In genomic region chr10:21803374-21803773, GRCh38 we compare ENCODE assay signal across 1 cellular context.
A peak's percentile ranks its signal among the peaks of the same experiment; 100 is the strongest.
TF ChIP-seq lines count a peak whose summit lies in the region.

No MANE protein-coding gene starts in this region.

TF ChIP-seq in K562, 482 proteins besides CTCF, POLR2A, EP300 and RAD21 (continued from another document):
- no peak for TF ChIP-seq EHMT2 (IDR thresholded peaks at IDR 0.05)
- no peak for TF ChIP-seq CSDE1 (IDR thresholded peaks at IDR 0.05)
- TF ChIP-seq SMARCA4 (IDR thresholded peaks at IDR 0.05), result no peak
- TF ChIP-seq DIDO1 (tag; IDR thresholded peaks at IDR 0.05; ENCODE audit: low read depth), result no peak
- TF ChIP-seq, protein P1, sequence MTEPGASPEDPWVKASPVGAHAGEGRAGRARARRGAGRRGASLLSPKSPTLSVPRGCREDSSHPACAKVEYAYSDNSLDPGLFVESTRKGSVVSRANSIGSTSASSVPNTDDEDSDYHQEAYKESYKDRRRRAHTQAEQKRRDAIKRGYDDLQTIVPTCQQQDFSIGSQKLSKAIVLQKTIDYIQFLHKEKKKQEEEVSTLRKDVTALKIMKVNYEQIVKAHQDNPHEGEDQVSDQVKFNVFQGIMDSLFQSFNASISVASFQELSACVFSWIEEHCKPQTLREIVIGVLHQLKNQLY (CRISPR knock-in tag; conservative IDR thresholded peaks at IDR 0.05), result no peak
- TF ChIP-seq, protein P2, sequence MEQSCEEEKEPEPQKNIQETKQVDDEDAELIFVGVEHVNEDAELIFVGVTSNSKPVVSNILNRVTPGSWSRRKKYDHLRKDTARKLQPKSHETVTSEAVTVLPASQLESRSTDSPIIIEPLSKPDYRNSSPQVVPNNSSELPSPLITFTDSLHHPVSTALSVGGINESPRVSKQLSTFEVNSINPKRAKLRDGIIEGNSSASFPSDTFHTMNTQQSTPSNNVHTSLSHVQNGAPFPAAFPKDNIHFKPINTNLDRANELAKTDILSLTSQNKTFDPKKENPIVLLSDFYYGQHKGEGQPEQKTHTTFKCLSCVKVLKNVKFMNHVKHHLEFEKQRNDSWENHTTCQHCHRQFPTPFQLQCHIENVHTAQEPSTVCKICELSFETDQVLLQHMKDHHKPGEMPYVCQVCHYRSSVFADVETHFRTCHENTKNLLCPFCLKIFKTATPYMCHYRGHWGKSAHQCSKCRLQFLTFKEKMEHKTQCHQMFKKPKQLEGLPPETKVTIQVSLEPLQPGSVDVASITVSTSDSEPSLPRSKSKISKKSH (CRISPR knock-in tag; IDR thresholded peaks at IDR 0.05), result no peak
- TF ChIP-seq SRSF7 (optimal IDR thresholded peaks at IDR 0.05; ENCODE audit: low read depth, low read length), result no peak
- TF ChIP-seq ZNF583 (CRISPR knock-in tag; IDR thresholded peaks at IDR 0.05), result no peak
- TF ChIP-seq NCOR1 (IDR thresholded peaks at IDR 0.05), result peak; percentile 16; the same call in 1 of the 2 replicates
